Comparison of ENCODE assay signal across 14 cellular contexts in the genomic region with DNA sequence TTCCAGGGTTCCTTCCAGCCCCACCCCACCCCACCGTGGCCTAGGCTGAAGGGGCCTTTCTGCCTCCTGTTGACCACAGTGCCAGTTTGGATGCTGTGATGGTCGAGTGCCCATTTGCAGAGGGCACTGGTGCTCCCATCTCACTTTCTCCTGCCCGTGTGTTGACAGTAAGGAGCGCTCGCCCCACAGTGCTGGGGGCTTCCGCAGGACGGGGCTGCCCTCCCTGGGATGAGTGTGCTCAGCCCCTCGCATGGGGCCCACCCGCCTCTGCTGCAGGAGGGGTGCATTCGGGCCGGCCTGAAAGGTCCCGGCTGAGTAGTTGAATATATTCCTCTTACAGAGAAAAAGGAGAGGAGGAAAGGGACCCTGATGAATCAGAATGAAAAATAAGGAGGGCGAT. TPM values are rescaled to one million over a fixed set of nuclear protein-coding genes. Genes with fewer than 3 reads are reported as not detected.
A peak's percentile ranks its signal among the peaks of the same experiment; 100 is the strongest.
DNase-seq lines count a peak whose midpoint lies in the region; ATAC-seq and TF ChIP-seq lines count a peak whose summit lies in the region.
"Had no signal": no experiment of that assay in that cellular context is flagged by ENCODE, and none has a peak within 500 bp of the region (broad histone marks: within the 10 kb centered on the region; RNA-seq: fewer than 3 reads in every experiment).

No MANE protein-coding gene starts in this region.

- H4K91ac ChIP-seq in mesenchymal stem cell (ENCODE audit: low read length) = no peak overlapping the region

- peaks cover 0 to 48% of the 10 kb centered on the region in 2 experiments for H3K36me3 ChIP-seq in HEK293 (ENCODE audit: control insufficient read depth in 2 of 2, insufficient read depth in 1 of 2, low read length in 2 of 2)
- H3K36me3 ChIP-seq in WERI-Rb-1 = no peaks in the 10 kb centered on the region
- H3K36me3 ChIP-seq in mesenchymal stem cell (ENCODE audit: control insufficient read depth in 1 of 2, insufficient read depth in 2 of 2, low read depth in 1 of 2, low read length in 2 of 2) = peaks cover 66 to 80% of the 10 kb centered on the region in 2 experiments
- no peaks in the 10 kb centered on the region for H3K36me3 ChIP-seq in sigmoid colon

- H3K27me3 ChIP-seq in WERI-Rb-1 (ENCODE audit: insufficient read depth, low read depth, severe bottlenecking) = no peaks in the 10 kb centered on the region
- H3K27me3 ChIP-seq in mesenchymal stem cell (ENCODE audit: control insufficient read depth in 1 of 2, insufficient read depth in 1 of 2, low read length in 2 of 2) = no peaks in the 10 kb centered on the region
- H3K27me3 ChIP-seq in sigmoid colon = no peaks in the 10 kb centered on the region
- H3K27me3 ChIP-seq: BLaER1 treated with 17β-estradiol and CSF1 and Interleukin-3, amounts not matched to agents 10 nM and 100 nM had no signal

- H3K4ac ChIP-seq in mesenchymal stem cell (ENCODE audit: low read depth in 1 of 2, low read length in 2 of 2) = peak overlapping the region in 1 of 2 experiments; percentile 8

- no peak overlapping the region for H2BK120ac ChIP-seq in mesenchymal stem cell (ENCODE audit: low read depth, low read length)

- H3K4me1 ChIP-seq in HEK293 (ENCODE audit: control insufficient read depth, insufficient read depth, low read length) (0 out of 2 replicates have a peak, but pooled peaks cover 5% of the 10 kb centered on the region), mesenchymal stem cell (ENCODE audit: control insufficient read depth, insufficient read depth, low read depth, low read length) (peaks cover 9% of the 10 kb centered on the region), sigmoid colon (no peaks in the 10 kb centered on the region)
- H3K4me1 ChIP-seq: BLaER1 treated with 17β-estradiol and CSF1 and Interleukin-3, amounts not matched to agents 10 nM and 100 nM had no signal

- H3K27ac ChIP-seq in HEK293 (ENCODE audit: extremely low read depth, low read depth, low read length) (no peak overlapping the region), WERI-Rb-1 (peak overlapping the region; percentile 15; the same call in 1 of the 2 replicates), mesenchymal stem cell (ENCODE audit: low read length, poor library complexity, severe bottlenecking) (no peak overlapping the region), sigmoid colon (no peak overlapping the region)
- H3K27ac ChIP-seq: BLaER1 treated with 17β-estradiol and CSF1 and Interleukin-3, amounts not matched to agents 10 nM and 100 nM had no signal

- H2AFZ ChIP-seq in mesenchymal stem cell (ENCODE audit: low read depth, low read length) = no peak overlapping the region
- H2AFZ ChIP-seq: GM23338 had no signal

- H3K79me1 ChIP-seq in mesenchymal stem cell (replicated peaks; ENCODE audit: low read length, poor library complexity, severe bottlenecking) = peaks cover 10% of the 10 kb centered on the region

- H2BK5ac ChIP-seq in mesenchymal stem cell (ENCODE audit: low read depth, low read length, poor library complexity, severe bottlenecking) = no peak overlapping the region

- H2AK5ac ChIP-seq in mesenchymal stem cell (ENCODE audit: low read length, severe bottlenecking) = peak overlapping the region; percentile 38

- H3K18ac ChIP-seq in mesenchymal stem cell (ENCODE audit: low read depth in 1 of 2, low read length in 2 of 2) = no peak overlapping the region

- no peak overlapping the region for H3K14ac ChIP-seq in mesenchymal stem cell (ENCODE audit: low read length in 2 of 2)

- TF ChIP-seq EP300 in sigmoid colon (IDR thresholded peaks at IDR 0.05) = no peak

- CTCF ChIA-PET in HEK293 (lab: Yijun Ruan, JAX) = no interaction called here

- WGBS in mesenchymal stem cell = 98% methylated on average over 12 of the region's 13 CpGs
- WGBS in sigmoid colon, 2 donors = 85 to 93% methylated on average over 13 of the region's 13 CpGs

- POLR2A ChIA-PET in HEK293 (lab: Yijun Ruan, JAX) = no interaction called here

- TF ChIP-seq POLR2A in sigmoid colon (IDR thresholded peaks at IDR 0.05) = no peak

- H3K4me3 ChIP-seq in HEK293 (ENCODE audit: low read depth, low read length) (no peak overlapping the region), WERI-Rb-1 (ENCODE audit: low read depth, low read length) (no peak overlapping the region), mesenchymal stem cell (ENCODE audit: insufficient read depth in 1 of 2, low read depth in 1 of 2, low read length in 2 of 2) (no peak overlapping the region), sigmoid colon (no peak overlapping the region)
- H3K4me3 ChIP-seq: BLaER1 treated with 17β-estradiol and CSF1 and Interleukin-3, amounts not matched to agents 10 nM and 100 nM; GM23338 had no signal

- H3K23ac ChIP-seq in mesenchymal stem cell (ENCODE audit: low read length in 2 of 2) = no peak overlapping the region

- H3K9me3 ChIP-seq in HEK293 (ENCODE audit: control insufficient read depth, insufficient read depth, low read depth, low read length) (no peaks in the 10 kb centered on the region), WERI-Rb-1 (ENCODE audit: severe bottlenecking) (peaks cover 3% of the 10 kb centered on the region), mesenchymal stem cell (ENCODE audit: control insufficient read depth, low read length) (no peaks in the 10 kb centered on the region), sigmoid colon (no peaks in the 10 kb centered on the region)

- DNase-seq in WERI-Rb-1 = no peak
- no peak for DNase-seq in mesenchymal stem cell
- peak; percentile 34 for DNase-seq in sigmoid colon
- DNase-seq in NCI-H1694 treated with DMSO at 0.1 percent for 48 hours (lab: John Stamatoyannopoulos, UW) = no peak
- no peak for DNase-seq in stimulated activated CD4-positive, alpha-beta T cell treated with anti-CD3 and anti-CD28 coated beads, Interleukin-1b, Interleukin-23, amount 100 ng/mL, for 48 hours
- DNase-seq: Calu3; CD8-positive, alpha-beta T cell; DMS79 treated with DMSO at 0.1 percent for 48 hours; GF-D8 had no signal

- ATAC-seq in GM21786 (IDR thresholded peaks at IDR 0.05; ENCODE audit: unreplicated experiment) = no peak
- ATAC-seq: CD8-positive, alpha-beta T cell; GM23338; HCT116 had no signal

- H2BK12ac ChIP-seq in mesenchymal stem cell (ENCODE audit: low read length in 2 of 2) = no peak overlapping the region

- H4K8ac ChIP-seq in mesenchymal stem cell (ENCODE audit: low read length) = no peak overlapping the region

- TF ChIP-seq CTCF in HEK293 (tag by site-specific recombination; IDR thresholded peaks at IDR 0.05) = no peak
- no peak for TF ChIP-seq CTCF in WERI-Rb-1 (IDR thresholded peaks at IDR 0.05; ENCODE audit: low read depth, low read length)
- TF ChIP-seq CTCF in sigmoid colon (IDR thresholded peaks at IDR 0.05) = no peak

- no peak overlapping the region for H3K4me2 ChIP-seq in mesenchymal stem cell (ENCODE audit: low read length, poor library complexity, severe bottlenecking)
- H3K4me2 ChIP-seq: BLaER1 treated with 17β-estradiol and CSF1 and Interleukin-3, amounts not matched to agents 10 nM and 100 nM; GM23338 had no signal

- intact Hi-C loops in sigmoid colon (cut with DNase I) = no loop called here

- no peak overlapping the region for H2BK15ac ChIP-seq in mesenchymal stem cell (ENCODE audit: low read depth, poor library complexity, severe bottlenecking)

- no peak overlapping the region for H3K9ac ChIP-seq in mesenchymal stem cell (ENCODE audit: low read length)
- H3K9ac ChIP-seq: BLaER1 treated with 17β-estradiol and CSF1 and Interleukin-3, amounts not matched to agents 10 nM and 100 nM had no signal

TF ChIP-seq in HEK293, 187 proteins besides CTCF, POLR2A, EP300 and RAD21:
- no peak for TF ChIP-seq ZNF140 (tag by site-specific recombination; IDR thresholded peaks at IDR 0.05)
- TF ChIP-seq GLIS2 (tag by site-specific recombination; IDR thresholded peaks at IDR 0.05) = 0 out of 2 replicates have a peak, but pooled peaks have one; percentile 17
- no peak for TF ChIP-seq ZNF175 (tag by site-specific recombination; IDR thresholded peaks at IDR 0.05)
TF ChIP-seq in HEK293: peak in this region for 1.

RNA-seq across cellular contexts. Expression of a gene that starts 37.3 kb away (rescaled TPM):
- 33.9 TPM for polyA plus RNA-seq in mesenchymal stem cell (2013, experiment 1 of 2)
- 34.1 TPM for polyA plus RNA-seq in mesenchymal stem cell (2013, experiment 2 of 2)
- total RNA-seq in sigmoid colon = 10 to 100 TPM; 20.5 to 43.2 (median 27.1) TPM
- polyA plus RNA-seq in sigmoid colon = 100 to 1,000 TPM in 1 of 3 donors, 10 to 100 TPM in 2; 64.8 to 100 (median 74.5) TPM
